In the genomic region with DNA sequence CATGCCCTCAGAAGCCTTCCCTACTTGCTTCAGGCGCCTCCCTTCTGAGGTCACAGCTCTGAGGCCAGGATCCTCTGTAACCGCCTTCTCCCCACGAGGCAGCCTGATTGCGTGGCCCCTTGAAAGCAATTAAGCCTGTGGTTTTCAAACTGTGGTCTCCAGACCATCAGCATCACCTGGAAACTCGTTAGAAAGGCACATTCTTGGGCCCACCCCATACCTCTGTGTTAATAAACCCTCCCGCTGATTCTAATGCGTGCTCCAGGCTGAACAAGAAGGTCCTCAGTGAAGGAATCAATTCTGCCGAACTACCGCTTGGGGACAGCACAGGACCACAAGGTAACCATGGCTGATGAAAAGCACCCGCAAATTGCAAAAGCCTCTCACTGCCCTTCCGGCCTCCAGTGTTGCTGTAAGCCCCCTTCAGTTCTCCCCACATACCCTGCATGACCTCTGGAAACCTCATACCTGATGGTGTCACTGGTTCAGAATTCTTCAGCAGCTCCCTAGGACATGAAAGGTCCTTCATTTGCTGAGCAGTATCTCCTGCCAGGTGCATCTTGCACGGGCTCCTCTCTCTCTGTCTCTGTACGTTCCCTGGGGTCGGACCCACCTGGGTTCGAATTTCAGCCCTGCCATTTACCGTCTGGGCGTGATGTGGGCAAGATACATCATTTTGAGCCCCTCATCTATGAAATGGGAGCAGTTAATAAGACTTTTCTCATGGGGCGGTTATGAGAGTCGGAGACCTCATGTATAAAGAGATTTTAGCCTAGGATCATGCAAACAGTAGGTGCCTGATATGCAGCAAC, we compare ENCODE assay signal across 8 cellular contexts. TPM values are rescaled to one million over a fixed set of nuclear protein-coding genes. Genes with fewer than 3 reads are reported as not detected.
A peak's percentile ranks its signal among the peaks of the same experiment; 100 is the strongest.
DNase-seq lines count a peak whose midpoint lies in the region; ATAC-seq lines count a peak whose summit lies in the region.

No MANE protein-coding gene starts in this region.

- H3K9me3 Mint-ChIP-seq in CD8-positive, alpha-beta memory T cell: no peaks in the 10 kb centered on the region
- H3K9me3 Mint-ChIP-seq in T-cell: no peaks in the 10 kb centered on the region

- H3K4me1 Mint-ChIP-seq in CD8-positive, alpha-beta memory T cell: peaks cover 4 to 8% (median 6%) of the 10 kb centered on the region in 3 donors
- H3K4me1 Mint-ChIP-seq in T-cell: peaks cover 0 to 11% (median 4%) of the 10 kb centered on the region in 3 donors

- H3K4me3 Mint-ChIP-seq in CD8-positive, alpha-beta memory T cell: no peak overlapping the region
- H3K4me3 Mint-ChIP-seq in T-cell: no peak overlapping the region

- no peaks in the 10 kb centered on the region for H3K27me3 ChIP-seq in CD8-positive, alpha-beta memory T cell (ENCODE audit: insufficient read depth, low read length, poor library complexity, severe bottlenecking)

- no peak overlapping the region for H3K27ac ChIP-seq in CD8-positive, alpha-beta memory T cell (ENCODE audit: low read depth, low read length)

- H3K9me3 ChIP-seq in CD8-positive, alpha-beta memory T cell (ENCODE audit: low read length): no peaks in the 10 kb centered on the region

- no peak overlapping the region for H3K27ac Mint-ChIP-seq in CD8-positive, alpha-beta memory T cell
- no peak overlapping the region for H3K27ac Mint-ChIP-seq in T-cell

- no peaks in the 10 kb centered on the region for H3K36me3 ChIP-seq in CD8-positive, alpha-beta memory T cell (ENCODE audit: insufficient read depth, low read length)

- ATAC-seq in GM21723 (IDR thresholded peaks at IDR 0.05; ENCODE audit: unreplicated experiment): peak; percentile 55
- peak; percentile 84 to 87 (median 86) for ATAC-seq in T-cell (replicated peaks in 1 of 4)
- ATAC-seq in sciatic nerve: peak; percentile 90
- no peak for ATAC-seq in GM21526 (IDR thresholded peaks at IDR 0.05; ENCODE audit: low FRiP score, unreplicated experiment)

- DNase-seq in CD8-positive, alpha-beta memory T cell: peak; percentile 31 to 68 (median 51)
- peak; percentile 66 for DNase-seq in NCI-H146 treated with DMSO at 0.1 percent for 48 hours (lab: John Stamatoyannopoulos, UW; ENCODE audit: unreplicated experiment)
- peak; percentile 11 to 63 (median 41) for DNase-seq in T-cell
- peak; percentile 73 for DNase-seq in amniotic stem cell (lab: John Stamatoyannopoulos, UW)
- DNase-seq in hepatic stellate cell (ENCODE audit: low spot score): peak; percentile 89
- peak; percentile 78 for DNase-seq in sciatic nerve (ENCODE audit: low spot score)

- CTCF ChIA-PET in CD8-positive, alpha-beta memory T cell (lab: Charles Lee): interaction anchor here (0.9 to 2.4 kb wide), 4 partner anchors 8 to 483 kb away, joined by 3 to 12 read pairs (median 4); no protein-coding TSS in a partner anchor
- CTCF ChIA-PET in T-cell (lab: Charles Lee): interaction anchor here in 1 of 2 donors (0.7 kb wide), 2 partner anchors 34 to 486 kb away, joined by 3 to 4 read pairs; no protein-coding TSS in a partner anchor

- peaks cover 0 to 30% of the 10 kb centered on the region in 2 donors for H3K27me3 Mint-ChIP-seq in CD8-positive, alpha-beta memory T cell
- H3K27me3 Mint-ChIP-seq in T-cell: peaks cover 0 to 4% of the 10 kb centered on the region in 2 donors

- H3K4me3 ChIP-seq in CD8-positive, alpha-beta memory T cell (ENCODE audit: low read length): no peak overlapping the region

- intact Hi-C loops in sciatic nerve (cut with DNase I): no loop called here

- no peaks in the 10 kb centered on the region for H3K36me3 Mint-ChIP-seq in CD8-positive, alpha-beta memory T cell
- no peaks in the 10 kb centered on the region for H3K36me3 Mint-ChIP-seq in T-cell

- POLR2A ChIA-PET in CD8-positive, alpha-beta memory T cell (lab: Charles Lee): no interaction called here
- POLR2A ChIA-PET in T-cell (lab: Charles Lee): no interaction called here

- no peaks in the 10 kb centered on the region for H3K4me1 ChIP-seq in CD8-positive, alpha-beta memory T cell (ENCODE audit: insufficient read depth, low read length)

RNA-seq across cellular contexts. Expression of a gene that starts 39.9 kb away (rescaled TPM):
- total RNA-seq in CD8-positive, alpha-beta memory T cell: 1 to 10 TPM; 4.8 to 5.0 TPM
- not detected for polyA plus RNA-seq in CD8-positive, alpha-beta memory T cell
- total RNA-seq in T-cell: 1 to 10 TPM in 4 of 5 donors, under 1 TPM in 1; 0.63 to 4.3 (median 2.5) TPM
- 29.4 TPM for total RNA-seq in sciatic nerve
